Comparison of ENCODE assay signal across 1 cellular context in the genomic region with DNA sequence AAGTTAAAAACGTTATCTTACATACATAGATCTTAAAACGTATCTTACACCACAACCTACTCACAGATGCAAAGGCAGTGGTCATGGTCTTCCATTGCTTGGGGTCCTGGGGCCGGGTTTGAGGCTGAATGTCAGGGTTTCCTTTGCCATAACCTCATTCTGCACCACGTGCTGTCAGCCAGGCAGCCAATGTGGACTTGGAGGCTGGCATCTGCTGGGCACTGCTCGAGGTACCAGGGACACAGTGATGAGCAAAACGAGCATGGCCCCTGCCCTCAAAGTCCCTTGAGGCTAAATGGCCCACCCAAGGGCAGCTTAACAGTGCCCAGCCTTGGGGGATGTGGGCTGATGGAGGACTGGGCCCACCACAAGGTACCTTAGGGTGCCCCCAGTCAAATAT.
TF ChIP-seq lines count a peak whose summit lies in the region.

No MANE protein-coding gene starts in this region.

TF ChIP-seq in SK-N-SH, 30 proteins besides CTCF, POLR2A, EP300 and RAD21 (continued from another document):
- TF ChIP-seq, protein P1, sequence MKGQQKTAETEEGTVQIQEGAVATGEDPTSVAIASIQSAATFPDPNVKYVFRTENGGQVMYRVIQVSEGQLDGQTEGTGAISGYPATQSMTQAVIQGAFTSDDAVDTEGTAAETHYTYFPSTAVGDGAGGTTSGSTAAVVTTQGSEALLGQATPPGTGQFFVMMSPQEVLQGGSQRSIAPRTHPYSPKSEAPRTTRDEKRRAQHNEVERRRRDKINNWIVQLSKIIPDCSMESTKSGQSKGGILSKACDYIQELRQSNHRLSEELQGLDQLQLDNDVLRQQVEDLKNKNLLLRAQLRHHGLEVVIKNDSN (IDR thresholded peaks at IDR 0.05; ENCODE audit: borderline replicate concordance, low read depth) = no peak
- no peak for TF ChIP-seq ELF1 (IDR thresholded peaks at IDR 0.05)
- TF ChIP-seq GATA2 (CRISPR knock-in tag; IDR thresholded peaks at IDR 0.05) = no peak
- TF ChIP-seq, protein P2, sequence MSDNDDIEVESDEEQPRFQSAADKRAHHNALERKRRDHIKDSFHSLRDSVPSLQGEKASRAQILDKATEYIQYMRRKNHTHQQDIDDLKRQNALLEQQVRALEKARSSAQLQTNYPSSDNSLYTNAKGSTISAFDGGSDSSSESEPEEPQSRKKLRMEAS (IDR thresholded peaks at IDR 0.05; ENCODE audit: low read depth) = no peak
- TF ChIP-seq NRF1 (IDR thresholded peaks at IDR 0.05; ENCODE audit: low read depth, low read length) = no peak
- no peak for TF ChIP-seq SMC3 (IDR thresholded peaks at IDR 0.05; ENCODE audit: low read depth, low read length)
- TF ChIP-seq RFX5 (IDR thresholded peaks at IDR 0.05; ENCODE audit: low read length) = no peak
- no peak for TF ChIP-seq MEF2A (IDR thresholded peaks at IDR 0.05; ENCODE audit: borderline replicate concordance, low read depth)
- TF ChIP-seq MXI1 (IDR thresholded peaks at IDR 0.05; ENCODE audit: low read depth, low read length) = no peak
- no peak for TF ChIP-seq RCOR1 (IDR thresholded peaks at IDR 0.05; ENCODE audit: low read length)
- TF ChIP-seq GABPA (IDR thresholded peaks at IDR 0.05; ENCODE audit: low read depth) = no peak
